ENCODE assay signal across 23 cellular contexts in the genomic region with DNA sequence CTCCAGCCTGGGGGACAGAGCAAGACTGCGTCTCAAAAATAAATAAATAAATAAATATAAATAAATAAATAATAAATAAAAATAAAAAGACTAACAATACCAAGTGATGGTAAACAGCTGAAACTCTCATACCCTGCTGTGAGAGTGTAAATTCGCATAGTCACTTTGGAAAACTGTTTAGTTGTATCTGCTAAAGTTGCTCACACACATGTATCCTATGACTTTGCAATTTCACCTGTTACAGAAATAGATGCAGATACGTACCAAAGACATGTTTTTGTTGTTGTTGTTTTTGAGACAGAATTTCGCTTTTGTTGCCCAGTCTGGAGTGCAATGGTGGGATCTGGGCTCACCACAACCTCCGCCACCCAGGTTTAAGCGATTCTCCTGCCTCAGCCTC.
"Had no signal": no experiment of that assay in that cellular context is flagged by ENCODE, and none has a peak within 500 bp of the region (broad histone marks: within the 10 kb centered on the region; RNA-seq: fewer than 3 reads in every experiment).

No MANE protein-coding gene starts in this region.

- H3K4me2 ChIP-seq: hepatocyte had no signal

- H3K4me3 Mint-ChIP-seq: dendritic cell treated with granulocyte-macrophage colony-stimulating factor and Interleukin-4, amounts not matched to agents 40 ng/mL and 50 ng/mL, for 4 days; immature natural killer cell; mesothelial cell of epicardium; naive thymus-derived CD8-positive, alpha-beta T cell had no signal

- H2AFZ ChIP-seq: hepatocyte had no signal

- H3K4me1 ChIP-seq: colonic mucosa, foreskin keratinocyte, gastroesophageal sphincter, left lung, lower lobe of right lung had no signal

- H3K27ac Mint-ChIP-seq: dendritic cell treated with granulocyte-macrophage colony-stimulating factor and Interleukin-4, amounts not matched to agents 40 ng/mL and 50 ng/mL, for 4 days; immature natural killer cell; mesothelial cell of epicardium; naive B cell; naive thymus-derived CD8-positive, alpha-beta T cell had no signal

- H3K27ac ChIP-seq: colonic mucosa, esophagus muscularis mucosa, foreskin keratinocyte, gastroesophageal sphincter, heart left ventricle, hepatocyte, left lung, lower lobe of right lung had no signal

- H3K36me3 Mint-ChIP-seq: immature natural killer cell; mesothelial cell of epicardium; naive B cell; naive thymus-derived CD8-positive, alpha-beta T cell had no signal

- DNase-seq: colonic mucosa; cortex of kidney; effector memory CD4-positive, alpha-beta T cell; foreskin keratinocyte; heart left ventricle; hypothalamus; immature natural killer cell; left cardiac atrium; left lung; left ventricle myocardium superior; lower lobe of right lung; mesenchymal stem cell; mucosa of descending colon; naive B cell; naive thymus-derived CD8-positive, alpha-beta T cell had no signal

- H3K36me3 ChIP-seq: colonic mucosa, esophagus muscularis mucosa, gastroesophageal sphincter, heart left ventricle, left lung, lower lobe of right lung had no signal

- H3K4me3 ChIP-seq: colonic mucosa, esophagus muscularis mucosa, gastroesophageal sphincter, heart left ventricle, hepatocyte, left lung, lower lobe of right lung, mucosa of descending colon had no signal

- H3K27me3 Mint-ChIP-seq: dendritic cell treated with granulocyte-macrophage colony-stimulating factor and Interleukin-4, amounts not matched to agents 40 ng/mL and 50 ng/mL, for 4 days; naive B cell; naive thymus-derived CD8-positive, alpha-beta T cell had no signal

- FAIRE-seq: endothelial cell of umbilical vein, frontal cortex, keratinocyte had no signal

- ATAC-seq: foreskin keratinocyte; gastroesophageal sphincter; heart left ventricle; left cardiac atrium; left lung; left ventricle myocardium superior; lower lobe of right lung; mucosa of descending colon; naive thymus-derived CD8-positive, alpha-beta T cell had no signal

- H3K9me3 Mint-ChIP-seq: dendritic cell treated with granulocyte-macrophage colony-stimulating factor and Interleukin-4, amounts not matched to agents 40 ng/mL and 50 ng/mL, for 4 days; immature natural killer cell; mesothelial cell of epicardium; naive B cell; naive thymus-derived CD8-positive, alpha-beta T cell had no signal

- H3K79me2 ChIP-seq: hepatocyte had no signal

- H3K4me1 Mint-ChIP-seq: immature natural killer cell; mesothelial cell of epicardium; naive B cell; naive thymus-derived CD8-positive, alpha-beta T cell had no signal

- H3K9me3 ChIP-seq: colonic mucosa, esophagus muscularis mucosa, gastroesophageal sphincter, heart left ventricle, left lung, lower lobe of right lung, mucosa of descending colon had no signal

- H3K27me3 ChIP-seq: colonic mucosa, esophagus muscularis mucosa, foreskin keratinocyte, gastroesophageal sphincter, heart left ventricle, hepatocyte, left lung had no signal
